ENCODE assay signal across 12 cellular contexts in the genomic region with DNA sequence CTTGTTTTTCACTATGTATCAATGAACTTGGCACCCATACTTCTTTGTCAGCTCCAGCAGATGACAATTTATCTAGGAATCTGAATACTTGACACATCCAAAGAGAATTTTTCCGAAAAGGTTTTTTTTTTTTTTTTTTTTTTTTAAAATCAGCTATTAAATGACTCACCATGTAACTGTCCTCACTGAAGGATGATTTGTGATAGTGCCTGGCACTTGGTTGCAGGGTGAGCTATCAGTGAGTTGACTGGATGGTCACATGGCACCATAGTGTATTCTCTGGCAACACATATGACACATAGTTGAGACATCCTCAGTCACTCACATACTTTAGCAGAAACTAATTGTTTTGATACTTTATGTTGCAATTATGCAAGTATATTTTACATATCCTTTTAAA.
DNase-seq lines count a peak whose midpoint lies in the region; TF ChIP-seq lines count a peak whose summit lies in the region.
"Had no signal": no experiment of that assay in that cellular context is flagged by ENCODE, and none has a peak within 500 bp of the region (broad histone marks: within the 10 kb centered on the region; RNA-seq: fewer than 3 reads in every experiment).

No MANE protein-coding gene starts in this region.

- DNase-seq in AG08396 (ENCODE audit: low spot score) (peak; percentile 76), M059J (ENCODE audit: low read depth) (peak; percentile 98), brain microvascular endothelial cell (peak; percentile 90), kidney epithelial cell (ENCODE audit: low read depth) (peak; percentile 65), NCI-H2171 treated with DMSO at 0.1 percent for 48 hours (lab: John Stamatoyannopoulos, UW) (no peak), NCI-H146 treated with DMSO at 0.1 percent for 48 hours (lab: John Stamatoyannopoulos, UW; ENCODE audit: unreplicated experiment) (no peak)
- DNase-seq in activated naive CD4-positive, alpha-beta T cell treated with Interleukin-2 at 50 U/mL for 16 hours = no peak
- DNase-seq in activated CD4-positive, alpha-beta T cell treated with anti-CD3 and anti-CD28 coated beads, Interleukin-2, amount 10 ng/mL, durations not matched to agents 24 days and 14 days = no peak

- TF ChIP-seq CTCF in brain microvascular endothelial cell (IDR thresholded peaks at IDR 0.05; ENCODE audit: low read depth, low read length, missing control alignments) (no peak), kidney epithelial cell (IDR thresholded peaks at IDR 0.05; ENCODE audit: insufficient read depth, low read length, poor library complexity, severe bottlenecking) (no peak)

- peak overlapping the region; percentile 44 for H3K27ac ChIP-seq in brain microvascular endothelial cell
- H3K27ac ChIP-seq: esophagus muscularis mucosa, prostate gland, tibial artery had no signal

- no peak overlapping the region for H3K27ac Mint-ChIP-seq in activated CD4-positive, alpha-beta T cell treated with anti-CD3 and anti-CD28 coated beads, Interleukin-2, amount 10 ng/mL, durations not matched to agents 24 days and 14 days
- H3K27ac Mint-ChIP-seq: IgD-negative memory B cell had no signal

- in situ Hi-C loops in brain microvascular endothelial cell (cut with HindIII; ENCODE audit: low pct_ligation_motif_present, low sequenced_read_pairs) = no loop called here

- H3K9me3 Mint-ChIP-seq in activated CD4-positive, alpha-beta T cell treated with anti-CD3 and anti-CD28 coated beads, Interleukin-2, amount 10 ng/mL, durations not matched to agents 24 days and 14 days = no peaks in the 10 kb centered on the region
- H3K9me3 Mint-ChIP-seq: IgD-negative memory B cell had no signal

- intact Hi-C loops in activated CD4-positive, alpha-beta T cell treated with anti-CD3 and anti-CD28 coated beads, Interleukin-2, amount 10 ng/mL, durations not matched to agents 24 days and 14 days (cut with micrococcal nuclease) = no loop called here

- H3K4me1 Mint-ChIP-seq in activated CD4-positive, alpha-beta T cell treated with anti-CD3 and anti-CD28 coated beads, Interleukin-2, amount 10 ng/mL, durations not matched to agents 24 days and 14 days = no peaks in the 10 kb centered on the region

- H3K4me3 ChIP-seq in brain microvascular endothelial cell (ENCODE audit: low read depth, low read length) (no peak overlapping the region), kidney epithelial cell (ENCODE audit: low read depth, low read length) (no peak overlapping the region)
- H3K4me3 ChIP-seq: esophagus muscularis mucosa, prostate gland, tibial artery had no signal

- H3K27me3 Mint-ChIP-seq in activated CD4-positive, alpha-beta T cell treated with anti-CD3 and anti-CD28 coated beads, Interleukin-2, amount 10 ng/mL, durations not matched to agents 24 days and 14 days = peaks cover 7% of the 10 kb centered on the region

- H3K36me3 Mint-ChIP-seq in activated CD4-positive, alpha-beta T cell treated with anti-CD3 and anti-CD28 coated beads, Interleukin-2, amount 10 ng/mL, durations not matched to agents 24 days and 14 days (ENCODE audit: low read depth) = no peaks in the 10 kb centered on the region

- H3K4me3 Mint-ChIP-seq in activated CD4-positive, alpha-beta T cell treated with anti-CD3 and anti-CD28 coated beads, Interleukin-2, amount 10 ng/mL, durations not matched to agents 24 days and 14 days = no peak overlapping the region
- H3K4me3 Mint-ChIP-seq: IgD-negative memory B cell had no signal

- H3K27me3 ChIP-seq in brain microvascular endothelial cell (replicated peaks) (no peaks in the 10 kb centered on the region), kidney epithelial cell (ENCODE audit: control insufficient read depth, insufficient read depth, low read length) (no peaks in the 10 kb centered on the region)

- H3K36me3 ChIP-seq in brain microvascular endothelial cell (replicated peaks) = no peaks in the 10 kb centered on the region
- H3K36me3 ChIP-seq in kidney epithelial cell (ENCODE audit: control insufficient read depth, insufficient read depth, low read length) = no peaks in the 10 kb centered on the region
- H3K36me3 ChIP-seq: esophagus muscularis mucosa, prostate gland, tibial artery had no signal

Comparison
In these comparisons a context has a peak if more than half of its experiments do, and no peak if none do; other contexts are left out.
1. DNase-seq: peak in AG08396 (single experiment), M059J (single experiment), brain microvascular endothelial cell (single experiment) and kidney epithelial cell (single experiment); none in activated naive CD4-positive, alpha-beta T cell treated with Interleukin-2 at 50 U/mL for 16 hours (single experiment), NCI-H2171 treated with DMSO at 0.1 percent for 48 hours (single experiment), NCI-H146 treated with DMSO at 0.1 percent for 48 hours (single experiment) and activated CD4-positive, alpha-beta T cell treated with anti-CD3 and anti-CD28 coated beads, Interleukin-2, amount 10 ng/mL, durations not matched to agents 24 days and 14 days (single experiment).